17 cellular contexts compared by ENCODE assay signal in genomic region chr2:60519259-60519863, GRCh38. TPM values are rescaled to one million over a fixed set of nuclear protein-coding genes. Genes with fewer than 3 reads are reported as not detected.
DNase-seq lines count a peak whose midpoint lies in the region; FAIRE-seq and TF ChIP-seq lines count a peak whose summit lies in the region.
"Had no signal": no experiment of that assay in that cellular context is flagged by ENCODE, and none has a peak within 500 bp of the region (broad histone marks: within the 10 kb centered on the region; RNA-seq: fewer than 3 reads in every experiment).

No MANE protein-coding gene starts in this region.

- POLR2A ChIA-PET in HEK293T (lab: Yijun Ruan, JAX), result no interaction called here

- H3K4me3 Mint-ChIP-seq in IgD-negative memory B cell (peak overlapping the region in 1 of 4 donors; percentile 58), nephron (no peak overlapping the region)
- H3K4me3 Mint-ChIP-seq: activated CD8-positive, alpha-beta T cell treated with anti-CD3 and anti-CD28 coated beads, Interleukin-2, amount 10 ng/mL, durations not matched to agents 7 days and 5 days; natural killer cell; stimulated activated naive B cell treated with anti-CD40 and anti-IgM and Interleukin-4, amounts not matched to agents 10 μg/mL and 1 μg/mL and 100 μg/mL, for 72 hours had no signal

- DNase-seq in AG08395 (ENCODE audit: low spot score) (peak; percentile 41), esophagus squamous epithelium (lab: John Stamatoyannopoulos, UW) (no peak), HCEC 1CT (no peak), H54 (ENCODE audit: insufficient read length, low spot score) (no peak), HEK293T (ENCODE audit: extremely low spot score) (no peak), SKM-1 treated with dmso at 0.1 percent for 144 hours (lab: John Stamatoyannopoulos, UW; ENCODE audit: unreplicated experiment) (no peak)
- DNase-seq: activated CD8-positive, alpha-beta T cell treated with anti-CD3 and anti-CD28 coated beads, Interleukin-2, amount 10 ng/mL, durations not matched to agents 7 days and 5 days; activated effector memory CD4-positive, alpha-beta T cell treated with anti-CD3 and anti-CD28 coated beads, Interleukin-2, amount 50 U/mL, for 16 hours; gastrocnemius medialis; KBM-7; natural killer cell; NCI-H1436; stimulated activated naive B cell treated with anti-CD40 and anti-IgM and Interleukin-4, amounts not matched to agents 10 μg/mL and 1 μg/mL and 100 μg/mL, for 72 hours had no signal

- H3K27me3 Mint-ChIP-seq in IgD-negative memory B cell, result no peaks in the 10 kb centered on the region
- H3K27me3 Mint-ChIP-seq in nephron (ENCODE audit: low read depth), result no peaks in the 10 kb centered on the region
- H3K27me3 Mint-ChIP-seq: stimulated activated naive B cell treated with anti-CD40 and anti-IgM and Interleukin-4, amounts not matched to agents 10 μg/mL and 1 μg/mL and 100 μg/mL, for 72 hours had no signal

- H3K4me3 ChIP-seq in esophagus squamous epithelium, result no peak overlapping the region
- H3K4me3 ChIP-seq: ascending aorta, gastrocnemius medialis had no signal

- no peak for FAIRE-seq in H54 (lab: Jason Lieb, UNC)
- FAIRE-seq: urothelium cell line had no signal

- peaks cover 13 to 69% (median 14%) of the 10 kb centered on the region in 3 donors for H3K4me1 ChIP-seq in esophagus squamous epithelium
- H3K4me1 ChIP-seq: ascending aorta, gastrocnemius medialis had no signal

- no peaks in the 10 kb centered on the region for H3K36me3 ChIP-seq in esophagus squamous epithelium
- H3K36me3 ChIP-seq: ascending aorta, gastrocnemius medialis had no signal

- H3K9me3 ChIP-seq in esophagus squamous epithelium, result no peaks in the 10 kb centered on the region
- H3K9me3 ChIP-seq: ascending aorta, gastrocnemius medialis had no signal

- H3K9me3 Mint-ChIP-seq in IgD-negative memory B cell (no peaks in the 10 kb centered on the region), nephron (no peaks in the 10 kb centered on the region)
- H3K9me3 Mint-ChIP-seq: natural killer cell; stimulated activated naive B cell treated with anti-CD40 and anti-IgM and Interleukin-4, amounts not matched to agents 10 μg/mL and 1 μg/mL and 100 μg/mL, for 72 hours had no signal

- H3K27ac Mint-ChIP-seq in IgD-negative memory B cell (peak overlapping the region in 2 of 3 donors; percentile 55 to 74), nephron (peak overlapping the region in 2 of 3 experiments; percentile 64 to 70)
- H3K27ac Mint-ChIP-seq: activated CD8-positive, alpha-beta T cell treated with anti-CD3 and anti-CD28 coated beads, Interleukin-2, amount 10 ng/mL, durations not matched to agents 7 days and 5 days; natural killer cell had no signal

- TF ChIP-seq POLR2A in esophagus squamous epithelium (IDR thresholded peaks at IDR 0.05), result no peak
- no peak for TF ChIP-seq POLR2A in H54 (IDR thresholded peaks at IDR 0.05; ENCODE audit: low read depth, low read length)

- H3K36me3 Mint-ChIP-seq in IgD-negative memory B cell (peaks cover 8% of the 10 kb centered on the region), nephron (ENCODE audit: low read depth) (peaks cover 25% of the 10 kb centered on the region)
- H3K36me3 Mint-ChIP-seq: natural killer cell had no signal

- no peaks in the 10 kb centered on the region for H3K27me3 ChIP-seq in esophagus squamous epithelium
- H3K27me3 ChIP-seq: ascending aorta, gastrocnemius medialis had no signal

- H3K27ac ChIP-seq in esophagus squamous epithelium, result peak overlapping the region in 3 of 4 donors; percentile 58 to 64 (median 62)
- H3K27ac ChIP-seq: ascending aorta, gastrocnemius medialis had no signal

- H3K4me1 Mint-ChIP-seq in IgD-negative memory B cell (peaks cover 69 to 95% (median 84%) of the 10 kb centered on the region in 3 donors), nephron (peaks cover 61% of the 10 kb centered on the region)
- H3K4me1 Mint-ChIP-seq: natural killer cell had no signal

- intact Hi-C loops in esophagus squamous epithelium (cut with DNase I), result no loop called here

- 37 to 49% methylated on average over 6 to 7 of the region's 7 CpGs for WGBS in esophagus squamous epithelium, 2 donors

- TF ChIP-seq CTCF in esophagus squamous epithelium (IDR thresholded peaks at IDR 0.05) (no peak), nephron (IDR thresholded peaks at IDR 0.05; ENCODE audit: unreplicated experiment in 3 of 3) (no peak)

- CTCF ChIA-PET in HEK293T (lab: Yijun Ruan, JAX), result no interaction called here

TF ChIP-seq in HEK293T, 16 proteins besides CTCF, POLR2A, EP300 and RAD21:
- TF ChIP-seq NFRKB (IDR thresholded peaks at IDR 0.05) (no peak), FOXA1 (IDR thresholded peaks at IDR 0.05) (no peak), LEF1 (IDR thresholded peaks at IDR 0.05; ENCODE audit: borderline replicate concordance) (no peak), FOXK2 (IDR thresholded peaks at IDR 0.05) (no peak), FOXM1 (IDR thresholded peaks at IDR 0.05; ENCODE audit: borderline replicate concordance) (no peak), L3MBTL2 (conservative IDR thresholded peaks at IDR 0.05) (no peak), PKNOX1 (IDR thresholded peaks at IDR 0.05) (no peak), SP1 (IDR thresholded peaks at IDR 0.05) (no peak), HDGF (IDR thresholded peaks at IDR 0.05; ENCODE audit: borderline replicate concordance) (no peak), CTBP1 (IDR thresholded peaks at IDR 0.05; ENCODE audit: borderline replicate concordance) (no peak), SUZ12 (IDR thresholded peaks at IDR 0.05) (no peak), BHLHE40 (IDR thresholded peaks at IDR 0.05; ENCODE audit: borderline replicate concordance) (no peak)

RNA-seq across cellular contexts. Expression of gene BCL11A, which starts 34.1 kb away (rescaled TPM):
- polyA plus RNA-seq in IgD-negative memory B cell, result 189 TPM
- total RNA-seq in esophagus squamous epithelium, result 10 to 100 TPM; 23.9 to 46.2 (median 33.8) TPM
